In the genomic region with DNA sequence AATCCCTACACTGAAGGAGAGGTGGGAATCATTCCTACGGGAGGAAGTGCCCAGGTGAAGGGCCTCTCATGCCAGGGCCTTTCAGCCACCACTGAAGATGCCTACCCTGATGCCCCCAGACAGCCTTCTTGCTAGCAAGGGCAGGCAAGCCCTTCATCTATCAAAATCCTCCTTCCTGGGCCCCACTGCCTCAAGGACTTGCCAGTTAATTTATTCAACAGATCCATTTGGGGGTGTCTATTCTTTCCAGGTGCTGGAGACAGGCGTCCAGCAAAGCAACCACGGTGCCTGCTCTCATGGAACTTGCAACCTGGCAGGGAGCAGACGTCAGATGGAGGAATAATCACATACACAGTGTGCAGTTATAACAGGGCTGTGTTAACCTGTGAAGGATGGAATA, we compare ENCODE assay signal across 24 cellular contexts.
DNase-seq lines count a peak whose midpoint lies in the region; ATAC-seq lines count a peak whose summit lies in the region.
"Had no signal": no experiment of that assay in that cellular context is flagged by ENCODE, and none has a peak within 500 bp of the region (broad histone marks: within the 10 kb centered on the region; RNA-seq: fewer than 3 reads in every experiment).

No MANE protein-coding gene starts in this region.

- H3K36me3 Mint-ChIP-seq in central memory CD8-positive, alpha-beta T cell (ENCODE audit: insufficient read depth): no peaks in the 10 kb centered on the region
- no peaks in the 10 kb centered on the region for H3K36me3 Mint-ChIP-seq in stimulated activated memory B cell treated with anti-CD40 and anti-IgM and Interleukin-4, amounts not matched to agents 10 μg/mL and 1 μg/mL and 100 μg/mL, for 72 hours

- no peaks in the 10 kb centered on the region for H3K27me3 Mint-ChIP-seq in central memory CD8-positive, alpha-beta T cell
- H3K27me3 Mint-ChIP-seq in stimulated activated memory B cell treated with anti-CD40 and anti-IgM and Interleukin-4, amounts not matched to agents 10 μg/mL and 1 μg/mL and 100 μg/mL, for 72 hours: peaks cover 29% of the 10 kb centered on the region
- H3K27me3 Mint-ChIP-seq: CD8-positive, alpha-beta memory T cell had no signal

- no peak for ATAC-seq in central memory CD8-positive, alpha-beta T cell (replicated peaks; ENCODE audit: extremely low read depth, poor library complexity, severe bottlenecking)
- ATAC-seq in left lobe of liver: no peak
- ATAC-seq in stimulated activated memory B cell treated with anti-CD40 and anti-IgM and Interleukin-4, amounts not matched to agents 10 μg/mL and 1 μg/mL and 100 μg/mL, for 72 hours: no peak
- ATAC-seq in HG03460 (IDR thresholded peaks at IDR 0.05; ENCODE audit: unreplicated experiment): no peak
- ATAC-seq: HCT116, PC-3 had no signal

- H3K9me3 Mint-ChIP-seq in central memory CD8-positive, alpha-beta T cell: no peaks in the 10 kb centered on the region
- H3K9me3 Mint-ChIP-seq in stimulated activated memory B cell treated with anti-CD40 and anti-IgM and Interleukin-4, amounts not matched to agents 10 μg/mL and 1 μg/mL and 100 μg/mL, for 72 hours: peaks cover 4% of the 10 kb centered on the region
- H3K9me3 Mint-ChIP-seq: CD8-positive, alpha-beta memory T cell had no signal

- DNase-seq in activated CD8-positive, alpha-beta memory T cell treated with anti-CD3 and anti-CD28 coated beads, Interleukin-2, amount 50 U/mL, for 48 hours: peak; percentile 29
- DNase-seq in activated CD8-positive, alpha-beta memory T cell treated with anti-CD3 and anti-CD28 coated beads, Interleukin-2, amount 50 U/mL, for 4 hours: no peak
- no peak for DNase-seq in central memory CD8-positive, alpha-beta T cell (ENCODE audit: low spot score in 2 of 2)
- DNase-seq in left lobe of liver (ENCODE audit: low spot score) (peak; percentile 24), cerebellum (ENCODE audit: low spot score) (no peak)
- DNase-seq: CD8-positive, alpha-beta memory T cell; DMS 273 treated with DMSO at 0.1 percent for 48 hours; DMS79; EL; GDM1; Karpas-422; NCI-H1092; NCI-H1417 treated with DMSO at 0.1 percent for 48 hours; NCI-H1694 treated with DMSO at 0.1 percent for 48 hours; NCI-H2081; NCI-H345; NCI-H510A treated with DMSO at 0.1 percent for 48 hours; NK-92 treated with Interleukin-12 subunit alpha and Interleukin-12 subunit beta, amount 100 ng/mL, for 24 hours; PC-3; SK-N-SH had no signal

- peaks cover 19% of the 10 kb centered on the region for H3K4me1 Mint-ChIP-seq in central memory CD8-positive, alpha-beta T cell
- no peaks in the 10 kb centered on the region for H3K4me1 Mint-ChIP-seq in stimulated activated memory B cell treated with anti-CD40 and anti-IgM and Interleukin-4, amounts not matched to agents 10 μg/mL and 1 μg/mL and 100 μg/mL, for 72 hours
- H3K4me1 Mint-ChIP-seq: B cell had no signal

- H3K27ac Mint-ChIP-seq in central memory CD8-positive, alpha-beta T cell (ENCODE audit: low read depth): peak overlapping the region; percentile 14
- no peak overlapping the region for H3K27ac Mint-ChIP-seq in stimulated activated memory B cell treated with anti-CD40 and anti-IgM and Interleukin-4, amounts not matched to agents 10 μg/mL and 1 μg/mL and 100 μg/mL, for 72 hours
- H3K27ac Mint-ChIP-seq: B cell had no signal

- H3K4me3 Mint-ChIP-seq in central memory CD8-positive, alpha-beta T cell: no peak overlapping the region
- H3K4me3 Mint-ChIP-seq in stimulated activated memory B cell treated with anti-CD40 and anti-IgM and Interleukin-4, amounts not matched to agents 10 μg/mL and 1 μg/mL and 100 μg/mL, for 72 hours: no peak overlapping the region
- H3K4me3 Mint-ChIP-seq: B cell; CD8-positive, alpha-beta memory T cell had no signal

Comparison
In these comparisons a context has a peak if more than half of its experiments do, and no peak if none do; other contexts are left out.
1. DNase-seq: peak in activated CD8-positive, alpha-beta memory T cell treated with anti-CD3 and anti-CD28 coated beads, Interleukin-2, amount 50 U/mL, for 48 hours (single experiment) and left lobe of liver (single experiment); none in activated CD8-positive, alpha-beta memory T cell treated with anti-CD3 and anti-CD28 coated beads, Interleukin-2, amount 50 U/mL, for 4 hours (single experiment), central memory CD8-positive, alpha-beta T cell (0 of 2) and cerebellum (single experiment).